ENCODE assay signal across 9 cellular contexts in genomic region chr1:38728176-38728908, GRCh38.
A peak's percentile ranks its signal among the peaks of the same experiment; 100 is the strongest.
DNase-seq lines count a peak whose midpoint lies in the region; TF ChIP-seq lines count a peak whose summit lies in the region.
"Had no signal": no experiment of that assay in that cellular context is flagged by ENCODE, and none has a peak within 500 bp of the region (broad histone marks: within the 10 kb centered on the region; RNA-seq: fewer than 3 reads in every experiment).

No MANE protein-coding gene starts in this region.

- intact Hi-C loops in CD14-positive monocyte (cut with micrococcal nuclease) = no loop called here

- H3K9me3 ChIP-seq in neuronal stem cell (replicated peaks in 1 of 2; ENCODE audit: control insufficient read depth in 2 of 2, insufficient read depth in 1 of 2, low read depth in 1 of 2, low read length in 2 of 2) = no peaks in the 10 kb centered on the region

- H3K4me3 ChIP-seq in foreskin fibroblast (ENCODE audit: low read depth in 1 of 2, low read length in 2 of 2) = no peak overlapping the region
- H3K4me3 ChIP-seq in neuronal stem cell (ENCODE audit: low read length in 2 of 2) = no peak overlapping the region

- no peaks in the 10 kb centered on the region for H3K79me1 ChIP-seq in neuronal stem cell (ENCODE audit: low read depth, low read length)

- peak overlapping the region; percentile 70 for H2AFZ ChIP-seq in neuronal stem cell (ENCODE audit: low read length)

- no peak overlapping the region for H3K4me3 Mint-ChIP-seq in CD14-positive monocyte

- no peak overlapping the region for H3K23ac ChIP-seq in neuronal stem cell (ENCODE audit: low read depth, low read length, poor library complexity)

- H3K27ac ChIP-seq in neuronal stem cell (replicated peaks; ENCODE audit: low read length) = no peak overlapping the region

- no peaks in the 10 kb centered on the region for H3K36me3 ChIP-seq in neuronal stem cell (replicated peaks in 1 of 2; ENCODE audit: control insufficient read depth in 2 of 2, insufficient read depth in 2 of 2, low read length in 2 of 2)

- H3K9ac ChIP-seq in neuronal stem cell (ENCODE audit: low read depth, low read length, poor library complexity) = no peak overlapping the region

- no peak overlapping the region for H3K27ac Mint-ChIP-seq in CD14-positive monocyte

- peak overlapping the region; percentile 76 for H3K18ac ChIP-seq in neuronal stem cell (ENCODE audit: low read length)

- DNase-seq in ELR (ENCODE audit: low read depth) = peak; percentile 45
- peak; percentile 82 for DNase-seq in RPMI7951 (ENCODE audit: low read depth)
- peak; percentile 10 to 35 for DNase-seq in foreskin fibroblast
- no peak for DNase-seq in neuronal stem cell (ENCODE audit: low spot score)
- DNase-seq in COLO668 (lab: John Stamatoyannopoulos, UW; ENCODE audit: unreplicated experiment) = no peak
- no peak for DNase-seq in CD14-positive monocyte (ENCODE audit: low spot score)
- no peak for DNase-seq in cerebellar nuclear complex (lab: John Stamatoyannopoulos, UW)
- DNase-seq in HPDE6-E6E7 (ENCODE audit: extremely low spot score) = no peak
- DNase-seq: NCI-H146 had no signal

- H3K9me3 Mint-ChIP-seq in CD14-positive monocyte = peaks cover 0 to 5% (median 0%) of the 10 kb centered on the region in 7 donors

- H2BK12ac ChIP-seq in neuronal stem cell (ENCODE audit: low read length) = peak overlapping the region; percentile 85

- no peak overlapping the region for H3K4ac ChIP-seq in neuronal stem cell (ENCODE audit: low read length)

- H3K27me3 ChIP-seq in neuronal stem cell (ENCODE audit: control insufficient read depth in 3 of 3, insufficient read depth in 3 of 3, low read depth in 1 of 3, low read length in 3 of 3) = peaks cover 0 to 28% (median 0%) of the 10 kb centered on the region in 3 experiments

- H4K91ac ChIP-seq in neuronal stem cell (ENCODE audit: low read depth, low read length, poor library complexity) = no peak overlapping the region

- H3K4me1 Mint-ChIP-seq in CD14-positive monocyte = no peaks in the 10 kb centered on the region

- no peaks in the 10 kb centered on the region for H3K36me3 Mint-ChIP-seq in CD14-positive monocyte

- no peak overlapping the region for H2BK15ac ChIP-seq in neuronal stem cell (ENCODE audit: low read length)

- no peak overlapping the region for H3K4me2 ChIP-seq in neuronal stem cell (ENCODE audit: insufficient read depth, low read length, poor library complexity, severe bottlenecking)

- H3K4me1 ChIP-seq in neuronal stem cell (ENCODE audit: control insufficient read depth in 2 of 2, insufficient read depth in 1 of 2, low read depth in 1 of 2, low read length in 2 of 2) = peaks cover 7 to 17% of the 10 kb centered on the region in 2 donors

- no peak overlapping the region for H3K14ac ChIP-seq in neuronal stem cell (ENCODE audit: low read length)

- no peak overlapping the region for H2BK5ac ChIP-seq in neuronal stem cell (ENCODE audit: low read length)

- WGBS in neuronal stem cell (ENCODE audit: extremely low coverage in 2 of 2, insufficient read length in 2 of 2, insufficient replicate concordance in 1 of 2), 2 donors = no CpG with 5 or more reads among the region's 14 CpGs

- peaks cover 45 to 60% (median 49%) of the 10 kb centered on the region in 3 donors for H3K27me3 Mint-ChIP-seq in CD14-positive monocyte (ENCODE audit: low read depth in 3 of 3)

- H2AK5ac ChIP-seq in neuronal stem cell (ENCODE audit: low read depth, low read length) = no peak overlapping the region

- H4K8ac ChIP-seq in neuronal stem cell (ENCODE audit: low read depth, low read length) = no peak overlapping the region

- TF ChIP-seq CTCF in foreskin fibroblast (IDR thresholded peaks at IDR 0.05; ENCODE audit: low read depth, low read length) = no peak
- TF ChIP-seq CTCF in CD14-positive monocyte (IDR thresholded peaks at IDR 0.05) = no peak

- H2BK120ac ChIP-seq in neuronal stem cell (ENCODE audit: low read depth, low read length) = peak overlapping the region; percentile 77

Comparison
In these comparisons a context has a peak if more than half of its experiments do, and no peak if none do; other contexts are left out.
1. DNase-seq: peak in ELR (single experiment), RPMI7951 (single experiment) and foreskin fibroblast (2 of 2); none in neuronal stem cell (single experiment), COLO668 (single experiment), CD14-positive monocyte (single experiment), cerebellar nuclear complex (0 of 2) and HPDE6-E6E7 (single experiment).